Comparison of ENCODE assay signal across 21 cellular contexts in genomic region chr10:6513509-6513908, GRCh38.
DNase-seq lines count a peak whose midpoint lies in the region; ATAC-seq and TF ChIP-seq lines count a peak whose summit lies in the region.
"Had no signal": no experiment of that assay in that cellular context is flagged by ENCODE, and none has a peak within 500 bp of the region (broad histone marks: within the 10 kb centered on the region; RNA-seq: fewer than 3 reads in every experiment).

No MANE protein-coding gene starts in this region.

- peaks cover 65% of the 10 kb centered on the region for H3K36me3 Mint-ChIP-seq in CD8-positive, alpha-beta T cell
- H3K36me3 Mint-ChIP-seq in activated T-helper 1 cell treated with anti-CD3 and anti-CD28 coated beads, Interleukin-12 subunit alpha, Interleukin-12 subunit beta, Interleukin-2, Interleukin-4 antibody, amounts not matched to agents 30 ng/mL and 10 ng/mL and 1 ng/mL, durations not matched to agents 14 hours and 24 hours and 36 hours (ENCODE audit: low read depth), result peaks cover 63% of the 10 kb centered on the region
- peaks cover 8 to 72% (median 45%) of the 10 kb centered on the region in 3 donors for H3K36me3 Mint-ChIP-seq in naive thymus-derived CD8-positive, alpha-beta T cell

- DNase-seq in activated CD4-positive, alpha-beta T cell treated with anti-CD3 and anti-CD28 coated beads for 4 hours, result peak; percentile 32 to 50
- DNase-seq in activated CD4-positive, alpha-beta T cell treated with anti-CD3 and anti-CD28 coated beads, Interleukin-2, amount 50 U/mL, for 1 hour, result no peak
- peak in 4 of 7 experiments; percentile 28 to 55 (median 36) for DNase-seq in CD8-positive, alpha-beta T cell
- peak; percentile 37 for DNase-seq in activated T-helper 1 cell treated with anti-CD3 and anti-CD28 coated beads, Interleukin-12 subunit alpha, Interleukin-12 subunit beta, Interleukin-2, Interleukin-4 antibody, amounts not matched to agents 30 ng/mL and 10 ng/mL and 1 ng/mL, durations not matched to agents 14 hours and 24 hours and 36 hours (ENCODE audit: low spot score)
- DNase-seq in naive thymus-derived CD8-positive, alpha-beta T cell, result peak in 1 of 10 donors; percentile 29
- DNase-seq in NCI-H748 treated with DMSO at 0.1 percent for 48 hours (lab: John Stamatoyannopoulos, UW), result no peak
- DNase-seq in hepatocyte (ENCODE audit: low spot score), result no peak
- no peak for DNase-seq in NCI-H128 (lab: John Stamatoyannopoulos, UW; ENCODE audit: unreplicated experiment)
- DNase-seq: 8988T; H9; heart right ventricle; IMR-90; NCI-H1930; NCI-H446; ovary; stimulated activated CD4-positive, alpha-beta T cell treated with anti-CD3 and anti-CD28 coated beads, Interleukin-2, amount 100 ng/mL, for 48 hours had no signal

- POLR2A ChIA-PET in CD8-positive, alpha-beta T cell (lab: Charles Lee), result no interaction called here
- POLR2A ChIA-PET in naive thymus-derived CD8-positive, alpha-beta T cell (lab: Charles Lee), result interaction anchor here (0.7 kb wide), 1 partner anchor 105 kb away, joined by 3 read pairs; no protein-coding TSS in a partner anchor

- peaks cover 63% of the 10 kb centered on the region for H3K4me1 Mint-ChIP-seq in CD8-positive, alpha-beta T cell (ENCODE audit: low read depth)
- H3K4me1 Mint-ChIP-seq in activated T-helper 1 cell treated with anti-CD3 and anti-CD28 coated beads, Interleukin-12 subunit alpha, Interleukin-12 subunit beta, Interleukin-2, Interleukin-4 antibody, amounts not matched to agents 30 ng/mL and 10 ng/mL and 1 ng/mL, durations not matched to agents 14 hours and 24 hours and 36 hours (ENCODE audit: low read depth), result peaks cover 82% of the 10 kb centered on the region
- H3K4me1 Mint-ChIP-seq in naive thymus-derived CD8-positive, alpha-beta T cell, result peaks cover 25 to 64% (median 59%) of the 10 kb centered on the region in 4 donors
- H3K4me1 Mint-ChIP-seq: B cell had no signal

- intact Hi-C loops in CD8-positive, alpha-beta T cell (cut with DNase I, micrococcal nuclease), result loop anchor here in 1 of 2 experiments (2.0 kb wide), 1 partner anchor 15 kb away; no protein-coding TSS in a partner anchor
- intact Hi-C loops in activated T-helper 1 cell treated with anti-CD3 and anti-CD28 coated beads, Interleukin-12 subunit alpha, Interleukin-12 subunit beta, Interleukin-2, Interleukin-4 antibody, amounts not matched to agents 30 ng/mL and 10 ng/mL and 1 ng/mL, durations not matched to agents 14 hours and 24 hours and 36 hours (cut with micrococcal nuclease), result loop anchor here (1.0 kb wide), 2 partner anchors 10 to 19 kb away; no protein-coding TSS in a partner anchor

- no peaks in the 10 kb centered on the region for H3K27me3 ChIP-seq in CD8-positive, alpha-beta T cell (ENCODE audit: insufficient read depth, low read length)
- H3K27me3 ChIP-seq in hepatocyte, result peaks cover 5% of the 10 kb centered on the region
- H3K27me3 ChIP-seq: ascending aorta, ovary had no signal

- no peak overlapping the region for H3K27ac ChIP-seq in CD8-positive, alpha-beta T cell (ENCODE audit: low read depth, low read length)
- no peak overlapping the region for H3K27ac ChIP-seq in hepatocyte
- H3K27ac ChIP-seq: ascending aorta, heart right ventricle, ovary, thoracic aorta, VCaP had no signal

- H3K36me3 ChIP-seq in CD8-positive, alpha-beta T cell (ENCODE audit: insufficient read depth, low read length), result peaks cover 20% of the 10 kb centered on the region
- no peaks in the 10 kb centered on the region for H3K36me3 ChIP-seq in hepatocyte (replicated peaks; ENCODE audit: insufficient read depth, low read depth)
- H3K36me3 ChIP-seq: ascending aorta, ovary, thoracic aorta had no signal

- peak; percentile 72 for ATAC-seq in CD8-positive, alpha-beta T cell
- ATAC-seq in naive thymus-derived CD8-positive, alpha-beta T cell, result peak; percentile 35 to 65
- ATAC-seq: heart right ventricle had no signal

- peaks cover 33% of the 10 kb centered on the region for H3K4me1 ChIP-seq in CD8-positive, alpha-beta T cell (ENCODE audit: insufficient read depth, low read length)
- no peaks in the 10 kb centered on the region for H3K4me1 ChIP-seq in hepatocyte (ENCODE audit: insufficient read depth)
- H3K4me1 ChIP-seq: ascending aorta, heart right ventricle had no signal

- CTCF ChIA-PET in CD8-positive, alpha-beta T cell (lab: Charles Lee), result no interaction called here

- TF ChIP-seq CTCF in CD8-positive, alpha-beta T cell (IDR thresholded peaks at IDR 0.05), result no peak
- no peak for TF ChIP-seq CTCF in hepatocyte (IDR thresholded peaks at IDR 0.05; ENCODE audit: poor library complexity)

- H3K27ac Mint-ChIP-seq in CD8-positive, alpha-beta T cell, result peak overlapping the region; percentile 77
- H3K27ac Mint-ChIP-seq in activated T-helper 1 cell treated with anti-CD3 and anti-CD28 coated beads, Interleukin-12 subunit alpha, Interleukin-12 subunit beta, Interleukin-2, Interleukin-4 antibody, amounts not matched to agents 30 ng/mL and 10 ng/mL and 1 ng/mL, durations not matched to agents 14 hours and 24 hours and 36 hours, result peak overlapping the region; percentile 84
- peak overlapping the region; percentile 11 to 90 (median 65) for H3K27ac Mint-ChIP-seq in naive thymus-derived CD8-positive, alpha-beta T cell
- H3K27ac Mint-ChIP-seq: B cell, H9 had no signal

- H3K9me3 ChIP-seq in CD8-positive, alpha-beta T cell (ENCODE audit: low read length), result no peaks in the 10 kb centered on the region
- H3K9me3 ChIP-seq in hepatocyte (ENCODE audit: low read depth), result no peaks in the 10 kb centered on the region
- H3K9me3 ChIP-seq: ascending aorta, heart right ventricle, ovary, thoracic aorta had no signal

- H4K20me1 ChIP-seq in hepatocyte (ENCODE audit: insufficient read depth, poor library complexity, severe bottlenecking), result no peaks in the 10 kb centered on the region

- H3K27me3 Mint-ChIP-seq in CD8-positive, alpha-beta T cell (ENCODE audit: low read depth), result no peaks in the 10 kb centered on the region
- peaks cover under 1% of the 10 kb centered on the region for H3K27me3 Mint-ChIP-seq in activated T-helper 1 cell treated with anti-CD3 and anti-CD28 coated beads, Interleukin-12 subunit alpha, Interleukin-12 subunit beta, Interleukin-2, Interleukin-4 antibody, amounts not matched to agents 30 ng/mL and 10 ng/mL and 1 ng/mL, durations not matched to agents 14 hours and 24 hours and 36 hours (ENCODE audit: insufficient read depth)
- no peaks in the 10 kb centered on the region for H3K27me3 Mint-ChIP-seq in naive thymus-derived CD8-positive, alpha-beta T cell

- H3K4me3 Mint-ChIP-seq in CD8-positive, alpha-beta T cell, result no peak overlapping the region
- peak overlapping the region; percentile 47 for H3K4me3 Mint-ChIP-seq in activated T-helper 1 cell treated with anti-CD3 and anti-CD28 coated beads, Interleukin-12 subunit alpha, Interleukin-12 subunit beta, Interleukin-2, Interleukin-4 antibody, amounts not matched to agents 30 ng/mL and 10 ng/mL and 1 ng/mL, durations not matched to agents 14 hours and 24 hours and 36 hours
- peak overlapping the region in 6 of 10 donors; percentile 8 to 61 (median 27) for H3K4me3 Mint-ChIP-seq in naive thymus-derived CD8-positive, alpha-beta T cell
- H3K4me3 Mint-ChIP-seq: B cell, H9 had no signal

- WGBS in hepatocyte (ENCODE audit: low lambda C conversion rate, missing lambda C conversion rate), result 79% methylated on average over 3 of the region's 3 CpGs

- no peaks in the 10 kb centered on the region for H3K79me2 ChIP-seq in hepatocyte

- H3K9me3 Mint-ChIP-seq in CD8-positive, alpha-beta T cell, result no peaks in the 10 kb centered on the region
- peaks cover 18% of the 10 kb centered on the region for H3K9me3 Mint-ChIP-seq in activated T-helper 1 cell treated with anti-CD3 and anti-CD28 coated beads, Interleukin-12 subunit alpha, Interleukin-12 subunit beta, Interleukin-2, Interleukin-4 antibody, amounts not matched to agents 30 ng/mL and 10 ng/mL and 1 ng/mL, durations not matched to agents 14 hours and 24 hours and 36 hours
- peaks cover 0 to 1% (median 0%) of the 10 kb centered on the region in 9 donors for H3K9me3 Mint-ChIP-seq in naive thymus-derived CD8-positive, alpha-beta T cell

- no peaks in the 10 kb centered on the region for H3K9me2 ChIP-seq in hepatocyte (replicated peaks; ENCODE audit: insufficient read depth)

- H2AFZ ChIP-seq in hepatocyte, result no peak overlapping the region

- no peak overlapping the region for H3K4me3 ChIP-seq in CD8-positive, alpha-beta T cell (ENCODE audit: low read depth, low read length)
- no peak overlapping the region for H3K4me3 ChIP-seq in hepatocyte
- H3K4me3 ChIP-seq: ascending aorta, heart right ventricle, lung, ovary, thoracic aorta had no signal

- H3K4me2 ChIP-seq in hepatocyte, result no peak overlapping the region

Comparison
In these comparisons a context has a peak if more than half of its experiments do, and no peak if none do; other contexts are left out.
1. DNase-seq: peak in activated CD4-positive, alpha-beta T cell treated with anti-CD3 and anti-CD28 coated beads for 4 hours (2 of 2), CD8-positive, alpha-beta T cell (4 of 7) and activated T-helper 1 cell treated with anti-CD3 and anti-CD28 coated beads, Interleukin-12 subunit alpha, Interleukin-12 subunit beta, Interleukin-2, Interleukin-4 antibody, amounts not matched to agents 30 ng/mL and 10 ng/mL and 1 ng/mL, durations not matched to agents 14 hours and 24 hours and 36 hours (single experiment); none in activated CD4-positive, alpha-beta T cell treated with anti-CD3 and anti-CD28 coated beads, Interleukin-2, amount 50 U/mL, for 1 hour (single experiment), NCI-H748 treated with DMSO at 0.1 percent for 48 hours (single experiment), hepatocyte (single experiment) and NCI-H128 (single experiment).
2. Peak in every context shown above with its lines, with median percentiles within 50 percentile points of each other: H3K27ac Mint-ChIP-seq.